In the genomic region with DNA sequence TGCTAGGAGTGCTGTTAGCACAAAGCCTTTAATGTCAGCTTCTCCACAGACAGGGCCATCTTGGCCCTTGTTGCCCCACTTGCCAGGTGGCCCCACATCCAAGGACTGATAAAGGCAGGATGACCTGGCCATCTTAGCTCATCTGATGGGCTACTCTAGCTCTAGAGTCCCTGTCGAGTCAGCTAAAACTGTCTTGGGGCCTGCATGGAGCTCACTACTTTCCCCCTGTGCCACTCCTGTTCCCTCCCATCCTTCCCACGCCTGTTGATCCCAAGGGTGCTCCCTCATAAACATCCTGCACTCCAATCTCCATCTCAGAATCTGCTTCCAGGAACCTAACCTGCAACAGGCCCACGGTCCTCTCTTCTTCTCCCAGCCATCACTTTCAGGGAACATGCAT, we compare ENCODE assay signal across 9 cellular contexts. TPM values are rescaled to one million over a fixed set of nuclear protein-coding genes. Genes with fewer than 3 reads are reported as not detected.
A peak's percentile ranks its signal among the peaks of the same experiment; 100 is the strongest.
DNase-seq lines count a peak whose midpoint lies in the region; ATAC-seq and TF ChIP-seq lines count a peak whose summit lies in the region.
"Had no signal": no experiment of that assay in that cellular context is flagged by ENCODE, and none has a peak within 500 bp of the region (broad histone marks: within the 10 kb centered on the region; RNA-seq: fewer than 3 reads in every experiment).

No MANE protein-coding gene starts in this region.

- intact Hi-C loops in ovary (cut with DNase I), result no loop called here

- H3K27me3 Mint-ChIP-seq in CD4-positive, CD25-positive, alpha-beta regulatory T cell, result no peaks in the 10 kb centered on the region

- peak overlapping the region; percentile 73 for H3K4me3 ChIP-seq in CD4-positive, CD25-positive, alpha-beta regulatory T cell (ENCODE audit: low read depth, low read length)
- H3K4me3 ChIP-seq in duodenal mucosa (ENCODE audit: low read depth in 1 of 2, low read length in 2 of 2) (peak overlapping the region; percentile 65 to 68), ovary (peak overlapping the region; percentile 60)

- no peaks in the 10 kb centered on the region for H3K27me3 ChIP-seq in CD4-positive, CD25-positive, alpha-beta regulatory T cell (ENCODE audit: control insufficient read depth, insufficient read depth, low read length)
- no peaks in the 10 kb centered on the region for H3K27me3 ChIP-seq in duodenal mucosa (ENCODE audit: control insufficient read depth in 1 of 2, insufficient read depth in 2 of 2, low read length in 2 of 2)
- H3K27me3 ChIP-seq in ovary, result no peaks in the 10 kb centered on the region

- peak in 1 of 3 donors; percentile 9 for DNase-seq in CD4-positive, CD25-positive, alpha-beta regulatory T cell
- no peak for DNase-seq in ovary
- DNase-seq in DMS53 treated with DMSO at 0.1 percent for 48 hours (lab: John Stamatoyannopoulos, UW; ENCODE audit: unreplicated experiment), result no peak
- no peak for DNase-seq in NCI-H446 treated with DMSO at 0.1 percent for 48 hours (lab: John Stamatoyannopoulos, UW)

- peak overlapping the region; percentile 72 for H3K27ac ChIP-seq in CD4-positive, CD25-positive, alpha-beta regulatory T cell (ENCODE audit: insufficient read depth, low read length, poor library complexity, severe bottlenecking)
- H3K27ac ChIP-seq in KOPT-K1 (ENCODE audit: low read depth, low read length, poor library complexity, severe bottlenecking), result peak overlapping the region; percentile 61
- H3K27ac ChIP-seq in duodenal mucosa (ENCODE audit: low read depth, low read length), result no peak overlapping the region
- peak overlapping the region; percentile 72 to 87 for H3K27ac ChIP-seq in ovary
- H3K27ac ChIP-seq: KMS-11 had no signal

- peaks cover 15% of the 10 kb centered on the region for H3K36me3 Mint-ChIP-seq in CD4-positive, CD25-positive, alpha-beta regulatory T cell

- H3K9me3 ChIP-seq in CD4-positive, CD25-positive, alpha-beta regulatory T cell (ENCODE audit: control insufficient read depth in 2 of 2, low read length in 2 of 2), result no peaks in the 10 kb centered on the region
- no peaks in the 10 kb centered on the region for H3K9me3 ChIP-seq in KOPT-K1 (ENCODE audit: insufficient read depth, low read length, poor library complexity, severe bottlenecking)
- H3K9me3 ChIP-seq in duodenal mucosa (ENCODE audit: control insufficient read depth in 1 of 2, low read length in 2 of 2), result no peaks in the 10 kb centered on the region
- H3K9me3 ChIP-seq in ovary, result no peaks in the 10 kb centered on the region

- TF ChIP-seq POLR2A in ovary (IDR thresholded peaks at IDR 0.05), result no peak

- peak overlapping the region; percentile 73 to 98 (median 86) for H3K4me3 Mint-ChIP-seq in CD4-positive, CD25-positive, alpha-beta regulatory T cell

- ATAC-seq in CD4-positive, CD25-positive, alpha-beta regulatory T cell (ENCODE audit: low read depth in 2 of 2), result no peak
- ATAC-seq in GM21528 (IDR thresholded peaks at IDR 0.05; ENCODE audit: low FRiP score, unreplicated experiment) (no peak), HG02610 (IDR thresholded peaks at IDR 0.05; ENCODE audit: unreplicated experiment) (no peak)

- no peaks in the 10 kb centered on the region for H3K36me3 ChIP-seq in CD4-positive, CD25-positive, alpha-beta regulatory T cell (ENCODE audit: control insufficient read depth, insufficient read depth, low read length)
- peaks cover 12% of the 10 kb centered on the region; the same call in 1 of the 2 replicates for H3K36me3 ChIP-seq in KOPT-K1 (ENCODE audit: insufficient read depth, low read length)
- peaks cover 0 to 5% of the 10 kb centered on the region in 2 donors for H3K36me3 ChIP-seq in duodenal mucosa (ENCODE audit: control insufficient read depth in 1 of 2, insufficient read depth in 2 of 2, low read length in 2 of 2)
- no peaks in the 10 kb centered on the region for H3K36me3 ChIP-seq in ovary

- TF ChIP-seq CTCF in ovary (IDR thresholded peaks at IDR 0.05), result no peak

- WGBS in ovary, 3 donors, result 69 to 74% (median 72%) methylated on average over 3 of the region's 3 CpGs

- peaks cover 0 to 3% (median 0%) of the 10 kb centered on the region in 7 donors for H3K9me3 Mint-ChIP-seq in CD4-positive, CD25-positive, alpha-beta regulatory T cell

- no peak for TF ChIP-seq EP300 in ovary (IDR thresholded peaks at IDR 0.05)

- H3K27ac Mint-ChIP-seq in CD4-positive, CD25-positive, alpha-beta regulatory T cell, result peak overlapping the region; percentile 21 to 96 (median 89)

- H3K4me1 Mint-ChIP-seq in CD4-positive, CD25-positive, alpha-beta regulatory T cell, result peaks cover 14 to 58% (median 38%) of the 10 kb centered on the region in 4 donors

- H3K4me1 ChIP-seq in CD4-positive, CD25-positive, alpha-beta regulatory T cell (ENCODE audit: control insufficient read depth, insufficient read depth, low read length, poor library complexity, severe bottlenecking), result peaks cover 37% of the 10 kb centered on the region
- H3K4me1 ChIP-seq in duodenal mucosa (ENCODE audit: control insufficient read depth in 1 of 2, insufficient read depth in 2 of 2, low read length in 2 of 2), result peaks cover 0 to 24% of the 10 kb centered on the region in 2 donors
- H3K4me1 ChIP-seq in ovary (ENCODE audit: insufficient read depth), result peaks cover 17% of the 10 kb centered on the region

- peak overlapping the region in 1 of 2 donors; percentile 63 for H3K9ac ChIP-seq in duodenal mucosa (ENCODE audit: low read depth in 1 of 2, low read length in 2 of 2)
- H3K9ac ChIP-seq: KMS-11 had no signal

RNA-seq across cellular contexts. Expression of gene GPX7, which starts 0.7 kb away (rescaled TPM):
- 12.3 TPM for total RNA-seq in CD4-positive, CD25-positive, alpha-beta regulatory T cell
- 10 to 100 TPM; 31.8 to 43.5 (median 36.0) TPM for polyA plus RNA-seq in CD4-positive, CD25-positive, alpha-beta regulatory T cell
- 10 to 100 TPM; 10.3 to 22.1 (median 13.1) TPM for total RNA-seq in ovary
- polyA plus RNA-seq in ovary, result 10 to 100 TPM; 23.1 to 23.7 TPM

RNA-seq across cellular contexts. Expression of gene SHISAL2A, which starts 31.4 kb away (rescaled TPM):
- 27.2 TPM for total RNA-seq in CD4-positive, CD25-positive, alpha-beta regulatory T cell
- 1 to 10 TPM; 4.3 to 8.0 (median 5.8) TPM for polyA plus RNA-seq in CD4-positive, CD25-positive, alpha-beta regulatory T cell
- under 1 TPM in 4 of 7 donors, not detected in 3; 0.12 to 0.69 (median 0.34) TPM for total RNA-seq in ovary
- not detected for polyA plus RNA-seq in ovary

RNA-seq across cellular contexts. Expression of gene TUT4, which starts 48.6 kb away (rescaled TPM):
- 120 TPM for total RNA-seq in CD4-positive, CD25-positive, alpha-beta regulatory T cell
- polyA plus RNA-seq in CD4-positive, CD25-positive, alpha-beta regulatory T cell, result 10 to 100 TPM; 24.9 to 32.3 (median 30.6) TPM
- 10 to 100 TPM; 60.7 to 90.5 (median 79.6) TPM for total RNA-seq in ovary
- polyA plus RNA-seq in ovary, result 10 to 100 TPM; 35.6 to 41.1 TPM

Comparison
In these comparisons a context has a peak if more than half of its experiments do, and no peak if none do; other contexts are left out.
1. RNA of gene SHISAL2A, which starts 31.4 kb away (total RNA-seq): 27.2 TPM in CD4-positive, CD25-positive, alpha-beta regulatory T cell (single experiment); 0.12 to 0.69 TPM in ovary; every median in the first group is over 10 times any median in the second.
2. Peak in every context shown above with its lines, with median percentiles within 50 percentile points of each other: H3K4me3 ChIP-seq.